11 cellular contexts compared by ENCODE assay signal in the genomic region with DNA sequence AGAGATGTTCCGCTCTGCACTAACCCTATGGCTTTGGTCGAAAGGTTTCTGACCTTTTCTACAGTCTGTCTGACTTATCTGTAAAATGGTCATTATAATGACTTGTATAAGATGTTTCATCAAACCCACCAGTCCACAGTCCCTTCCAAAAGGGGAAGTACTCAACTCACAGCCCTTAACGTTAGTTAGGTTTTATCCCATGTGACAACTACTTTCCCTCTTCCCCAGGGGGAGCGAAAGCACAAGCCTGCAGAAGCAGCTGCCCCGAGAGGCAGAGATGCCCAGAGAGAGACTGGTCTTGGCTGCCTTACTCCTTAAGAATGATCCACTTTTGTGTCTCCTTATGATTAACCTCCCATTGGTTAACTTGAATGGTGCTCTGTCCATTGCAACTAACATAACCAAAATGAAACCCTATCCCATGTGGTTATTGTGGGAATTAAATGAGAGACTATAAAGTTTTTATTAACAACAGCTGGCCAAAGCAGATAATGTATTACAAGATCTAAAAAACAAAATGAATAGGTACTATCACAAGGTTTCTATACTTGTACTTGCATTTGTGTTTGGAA. TPM values are rescaled to one million over a fixed set of nuclear protein-coding genes. Genes with fewer than 3 reads are reported as not detected.
DNase-seq lines count a peak whose midpoint lies in the region; ATAC-seq and TF ChIP-seq lines count a peak whose summit lies in the region.
"Had no signal": no experiment of that assay in that cellular context is flagged by ENCODE, and none has a peak within 500 bp of the region (broad histone marks: within the 10 kb centered on the region; RNA-seq: fewer than 3 reads in every experiment).

No MANE protein-coding gene starts in this region.

- peak overlapping the region in 7 of 8 donors; percentile 21 to 64 (median 44) for H3K4me3 Mint-ChIP-seq in CD4-positive, alpha-beta memory T cell
- H3K4me3 Mint-ChIP-seq in immature natural killer cell (peak overlapping the region in 2 of 5 donors; percentile 27 to 32), progenitor cell of endocrine pancreas (ENCODE audit: low read depth) (no peak overlapping the region)
- no peak overlapping the region for H3K4me3 Mint-ChIP-seq in activated T-helper 1 cell treated with anti-CD3 and anti-CD28 coated beads, Interleukin-12 subunit alpha, Interleukin-12 subunit beta, Interleukin-2, Interleukin-4 antibody, amounts not matched to agents 30 ng/mL and 10 ng/mL and 1 ng/mL, durations not matched to agents 14 hours and 24 hours and 36 hours
- H3K4me3 Mint-ChIP-seq: T-helper 17 cell had no signal

- peaks cover 52% of the 10 kb centered on the region for H3K4me1 ChIP-seq in CD4-positive, alpha-beta memory T cell (ENCODE audit: insufficient read depth, low read length)

- POLR2A ChIA-PET in CD4-positive, alpha-beta memory T cell (lab: Charles Lee; ENCODE audit: partially characterized antibody): no interaction called here

- CTCF ChIA-PET in CD4-positive, alpha-beta memory T cell (lab: Charles Lee; ENCODE audit: partially characterized antibody): interaction anchor here (1.0 kb wide), 1 partner anchor 13 kb away, joined by 3 read pairs; no protein-coding TSS in a partner anchor

- peaks cover 44 to 62% of the 10 kb centered on the region in 2 donors for H3K36me3 Mint-ChIP-seq in CD4-positive, alpha-beta memory T cell
- peaks cover 20 to 31% (median 28%) of the 10 kb centered on the region in 3 donors for H3K36me3 Mint-ChIP-seq in immature natural killer cell
- peaks cover 42% of the 10 kb centered on the region for H3K36me3 Mint-ChIP-seq in activated T-helper 1 cell treated with anti-CD3 and anti-CD28 coated beads, Interleukin-12 subunit alpha, Interleukin-12 subunit beta, Interleukin-2, Interleukin-4 antibody, amounts not matched to agents 30 ng/mL and 10 ng/mL and 1 ng/mL, durations not matched to agents 14 hours and 24 hours and 36 hours (ENCODE audit: low read depth)
- H3K36me3 Mint-ChIP-seq in progenitor cell of endocrine pancreas (ENCODE audit: insufficient read depth): peaks cover 11% of the 10 kb centered on the region

- TF ChIP-seq CTCF in progenitor cell of endocrine pancreas (IDR thresholded peaks at IDR 0.05; ENCODE audit: unreplicated experiment): no peak

- H3K27me3 Mint-ChIP-seq in CD4-positive, alpha-beta memory T cell: no peaks in the 10 kb centered on the region
- H3K27me3 Mint-ChIP-seq in immature natural killer cell (ENCODE audit: low read depth in 3 of 3) (no peaks in the 10 kb centered on the region), progenitor cell of endocrine pancreas (no peaks in the 10 kb centered on the region)
- H3K27me3 Mint-ChIP-seq in activated T-helper 1 cell treated with anti-CD3 and anti-CD28 coated beads, Interleukin-12 subunit alpha, Interleukin-12 subunit beta, Interleukin-2, Interleukin-4 antibody, amounts not matched to agents 30 ng/mL and 10 ng/mL and 1 ng/mL, durations not matched to agents 14 hours and 24 hours and 36 hours (ENCODE audit: insufficient read depth): no peaks in the 10 kb centered on the region
- H3K27me3 Mint-ChIP-seq: T-helper 17 cell had no signal

- no peaks in the 10 kb centered on the region for H3K27me3 ChIP-seq in CD4-positive, alpha-beta memory T cell (ENCODE audit: insufficient read depth, low read length)

- H3K4me3 ChIP-seq in CD4-positive, alpha-beta memory T cell (ENCODE audit: low read length in 2 of 2): no peak overlapping the region

- peaks cover 53 to 75% (median 67%) of the 10 kb centered on the region in 4 donors for H3K4me1 Mint-ChIP-seq in CD4-positive, alpha-beta memory T cell
- H3K4me1 Mint-ChIP-seq in immature natural killer cell (peaks cover 43 to 76% of the 10 kb centered on the region in 2 donors), progenitor cell of endocrine pancreas (ENCODE audit: low read depth) (peaks cover 5% of the 10 kb centered on the region)
- H3K4me1 Mint-ChIP-seq in activated T-helper 1 cell treated with anti-CD3 and anti-CD28 coated beads, Interleukin-12 subunit alpha, Interleukin-12 subunit beta, Interleukin-2, Interleukin-4 antibody, amounts not matched to agents 30 ng/mL and 10 ng/mL and 1 ng/mL, durations not matched to agents 14 hours and 24 hours and 36 hours (ENCODE audit: low read depth): peaks cover 50% of the 10 kb centered on the region

- H3K36me3 ChIP-seq in CD4-positive, alpha-beta memory T cell (ENCODE audit: insufficient read depth, low read length): peaks cover 19% of the 10 kb centered on the region

- H3K9me3 Mint-ChIP-seq in CD4-positive, alpha-beta memory T cell: peaks cover 0 to 3% (median 0%) of the 10 kb centered on the region in 8 donors
- H3K9me3 Mint-ChIP-seq in immature natural killer cell (no peaks in the 10 kb centered on the region), progenitor cell of endocrine pancreas (ENCODE audit: low read depth) (no peaks in the 10 kb centered on the region)
- no peaks in the 10 kb centered on the region for H3K9me3 Mint-ChIP-seq in activated T-helper 1 cell treated with anti-CD3 and anti-CD28 coated beads, Interleukin-12 subunit alpha, Interleukin-12 subunit beta, Interleukin-2, Interleukin-4 antibody, amounts not matched to agents 30 ng/mL and 10 ng/mL and 1 ng/mL, durations not matched to agents 14 hours and 24 hours and 36 hours

- no peaks in the 10 kb centered on the region for H3K9me3 ChIP-seq in CD4-positive, alpha-beta memory T cell (ENCODE audit: control insufficient read depth in 1 of 2, low read length in 2 of 2)

- DNase-seq in CD4-positive, alpha-beta memory T cell: no peak
- peak; percentile 83 for DNase-seq in SIG-M5 treated with dmso at 0.1 percent for 504 hours (lab: John Stamatoyannopoulos, UW; ENCODE audit: unreplicated experiment)
- DNase-seq in immature natural killer cell: no peak
- no peak for DNase-seq in activated T-helper 1 cell treated with anti-CD3 and anti-CD28 coated beads, Interleukin-12 subunit alpha, Interleukin-12 subunit beta, Interleukin-2, Interleukin-4 antibody, amounts not matched to agents 30 ng/mL and 10 ng/mL and 1 ng/mL, durations not matched to agents 14 hours and 24 hours and 36 hours (ENCODE audit: low spot score)
- DNase-seq in progenitor cell of endocrine pancreas (ENCODE audit: low spot score, unreplicated experiment): no peak
- no peak for DNase-seq in activated gamma-delta T cell (lab: John Stamatoyannopoulos, UW)
- no peak for DNase-seq in cortex of kidney (lab: John Stamatoyannopoulos, UW)
- DNase-seq: activated CD8-positive, alpha-beta memory T cell treated with anti-CD3 and anti-CD28 coated beads, Interleukin-2, amount 50 U/mL, for 4 hours; NCI-H526; T-helper 17 cell had no signal

- peak; percentile 52 for ATAC-seq in HG02678 (IDR thresholded peaks at IDR 0.05; ENCODE audit: unreplicated experiment)
- ATAC-seq: T-helper 17 cell had no signal

- intact Hi-C loops in CD4-positive, alpha-beta memory T cell (cut with micrococcal nuclease): loop anchor here (10.0 kb wide), 2 partner anchors 1125 to 1645 kb away; a partner anchor contains a TSS
- intact Hi-C loops in activated T-helper 1 cell treated with anti-CD3 and anti-CD28 coated beads, Interleukin-12 subunit alpha, Interleukin-12 subunit beta, Interleukin-2, Interleukin-4 antibody, amounts not matched to agents 30 ng/mL and 10 ng/mL and 1 ng/mL, durations not matched to agents 14 hours and 24 hours and 36 hours (cut with micrococcal nuclease): no loop called here

- H3K27ac ChIP-seq in CD4-positive, alpha-beta memory T cell (ENCODE audit: low read depth, low read length): no peak overlapping the region

- H3K27ac Mint-ChIP-seq in CD4-positive, alpha-beta memory T cell: peak overlapping the region in 4 of 7 donors; percentile 12 to 57 (median 52)
- H3K27ac Mint-ChIP-seq in immature natural killer cell: peak overlapping the region in 5 of 6 donors; percentile 32 to 62 (median 44)
- H3K27ac Mint-ChIP-seq in activated T-helper 1 cell treated with anti-CD3 and anti-CD28 coated beads, Interleukin-12 subunit alpha, Interleukin-12 subunit beta, Interleukin-2, Interleukin-4 antibody, amounts not matched to agents 30 ng/mL and 10 ng/mL and 1 ng/mL, durations not matched to agents 14 hours and 24 hours and 36 hours: no peak overlapping the region
- H3K27ac Mint-ChIP-seq in progenitor cell of endocrine pancreas: no peak overlapping the region
- H3K27ac Mint-ChIP-seq: T-helper 17 cell had no signal

RNA-seq across cellular contexts. Expression of a gene that starts 6.4 kb away (rescaled TPM):
- total RNA-seq in CD4-positive, alpha-beta memory T cell: 10 to 100 TPM; 28.1 TPM
- polyA plus RNA-seq in CD4-positive, alpha-beta memory T cell: 10 to 100 TPM; 23.8 to 31.9 TPM
- 10 to 100 TPM; 15.9 to 28.6 (median 21.2) TPM for polyA plus RNA-seq in immature natural killer cell
- 9.6 and 14.6 TPM in 2 replicates for total RNA-seq in activated T-helper 1 cell treated with anti-CD3 and anti-CD28 coated beads, Interleukin-12 subunit alpha, Interleukin-12 subunit beta, Interleukin-2, Interleukin-4 antibody, amounts not matched to agents 30 ng/mL and 10 ng/mL and 1 ng/mL, durations not matched to agents 14 hours and 24 hours and 36 hours
- 7.7 and 8.6 TPM in 2 replicates for total RNA-seq in progenitor cell of endocrine pancreas

RNA-seq across cellular contexts. Expression of a gene that starts 6.5 kb away (rescaled TPM):
- total RNA-seq in CD4-positive, alpha-beta memory T cell: 1 to 10 TPM; 5.3 to 6.2 TPM
- 1 to 10 TPM; 1.9 to 3.8 TPM for polyA plus RNA-seq in CD4-positive, alpha-beta memory T cell
- polyA plus RNA-seq in immature natural killer cell: under 1 TPM in 2 of 3 donors, not detected in 1; 0.41 to 0.47 TPM
- 0.51 and 1.2 TPM in 2 replicates for total RNA-seq in activated T-helper 1 cell treated with anti-CD3 and anti-CD28 coated beads, Interleukin-12 subunit alpha, Interleukin-12 subunit beta, Interleukin-2, Interleukin-4 antibody, amounts not matched to agents 30 ng/mL and 10 ng/mL and 1 ng/mL, durations not matched to agents 14 hours and 24 hours and 36 hours
- total RNA-seq in progenitor cell of endocrine pancreas: 16.8 and 18.7 TPM in 2 replicates

Comparison
In these comparisons a context has a peak if more than half of its experiments do, and no peak if none do; other contexts are left out.
1. H3K27ac Mint-ChIP-seq: peak in CD4-positive, alpha-beta memory T cell (4 of 7) and immature natural killer cell (5 of 6); none in activated T-helper 1 cell treated with anti-CD3 and anti-CD28 coated beads, Interleukin-12 subunit alpha, Interleukin-12 subunit beta, Interleukin-2, Interleukin-4 antibody, amounts not matched to agents 30 ng/mL and 10 ng/mL and 1 ng/mL, durations not matched to agents 14 hours and 24 hours and 36 hours (single experiment) and progenitor cell of endocrine pancreas (single experiment).
2. H3K4me3 Mint-ChIP-seq: peak in CD4-positive, alpha-beta memory T cell (7 of 8); none in activated T-helper 1 cell treated with anti-CD3 and anti-CD28 coated beads, Interleukin-12 subunit alpha, Interleukin-12 subunit beta, Interleukin-2, Interleukin-4 antibody, amounts not matched to agents 30 ng/mL and 10 ng/mL and 1 ng/mL, durations not matched to agents 14 hours and 24 hours and 36 hours (single experiment) and progenitor cell of endocrine pancreas (single experiment).